ENCODE assay signal across 1 cellular context in genomic region chr18:77151791-77152517, GRCh38.
TF ChIP-seq lines count a peak whose summit lies in the region.

No MANE protein-coding gene starts in this region.

TF ChIP-seq in GM23338, 12 proteins besides CTCF, POLR2A, EP300 and RAD21 (continued from another document):
- TF ChIP-seq ZNF462 (CRISPR knock-in tag; IDR thresholded peaks at IDR 0.05) = no peak
- no peak for TF ChIP-seq ETS1 (IDR thresholded peaks at IDR 0.05)
- no peak for TF ChIP-seq STAT1 (IDR thresholded peaks at IDR 0.05; ENCODE audit: unreplicated experiment)
- TF ChIP-seq NANOG (IDR thresholded peaks at IDR 0.05; ENCODE audit: borderline replicate concordance) = no peak
- TF ChIP-seq ZNF331 (CRISPR knock-in tag; IDR thresholded peaks at IDR 0.05; ENCODE audit: low read depth) = no peak
- no peak for TF ChIP-seq EZH2 (IDR thresholded peaks at IDR 0.05; ENCODE audit: low read depth, unreplicated experiment)
- no peak for TF ChIP-seq POLR2AphosphoS5 (IDR thresholded peaks at IDR 0.05; ENCODE audit: low read depth)
- no peak for TF ChIP-seq CREB1 (CRISPR knock-in tag; IDR thresholded peaks at IDR 0.05; ENCODE audit: low read depth)
- no peak for TF ChIP-seq ZNF114 (CRISPR knock-in tag; IDR thresholded peaks at IDR 0.05)
